ENCODE assay signal across 23 cellular contexts in genomic region chr1:99475991-99476532, GRCh38.
DNase-seq lines count a peak whose midpoint lies in the region; ATAC-seq and TF ChIP-seq lines count a peak whose summit lies in the region.
"Had no signal": no experiment of that assay in that cellular context is flagged by ENCODE, and none has a peak within 500 bp of the region (broad histone marks: within the 10 kb centered on the region; RNA-seq: fewer than 3 reads in every experiment).

No MANE protein-coding gene starts in this region.

- H2AFZ ChIP-seq in GM23338 (peak overlapping the region; percentile 77; the same call in 1 of the 2 replicates), neural cell (ENCODE audit: low read depth, low read length) (no peak overlapping the region)

- TF ChIP-seq EP300 in neural cell (conservative IDR thresholded peaks at IDR 0.05; ENCODE audit: poor library complexity, severe bottlenecking): peak; percentile 94

- no peak for ATAC-seq in GM23338
- ATAC-seq: A549; CD8-positive, alpha-beta T cell; GM12878 had no signal

- H3K4me1 Mint-ChIP-seq in GM23338: no peaks in the 10 kb centered on the region
- H3K4me1 Mint-ChIP-seq: B cell had no signal

- H3K4me3 Mint-ChIP-seq in GM23338: no peak overlapping the region
- H3K4me3 Mint-ChIP-seq: B cell; CD4-positive, alpha-beta T cell; CD8-positive, alpha-beta T cell had no signal

- H3K4me1 ChIP-seq in GM23338 (ENCODE audit: insufficient read depth) (no peaks in the 10 kb centered on the region), endocrine pancreas (ENCODE audit: control insufficient read depth, insufficient read depth, low read length) (peaks cover 9% of the 10 kb centered on the region)
- H3K4me1 ChIP-seq: A549; BLaER1 treated with 17β-estradiol and CSF1 and Interleukin-3, amounts not matched to agents 10 nM and 100 nM; Caco-2 had no signal

- H3K27me3 Mint-ChIP-seq in GM23338 (ENCODE audit: insufficient read depth, low read depth, poor library complexity): no peaks in the 10 kb centered on the region
- H3K27me3 Mint-ChIP-seq: B cell had no signal

- H3K27ac Mint-ChIP-seq in GM23338: no peak overlapping the region
- H3K27ac Mint-ChIP-seq: B cell; CD4-positive, alpha-beta T cell; CD8-positive, alpha-beta T cell had no signal

- H3K9me2 ChIP-seq in GM23338 (ENCODE audit: insufficient read depth): no peaks in the 10 kb centered on the region
- no peaks in the 10 kb centered on the region for H3K9me2 ChIP-seq in neural cell (ENCODE audit: insufficient read depth, low read length)

- H3K79me2 ChIP-seq in GM23338 (replicated peaks; ENCODE audit: insufficient read depth) (no peaks in the 10 kb centered on the region), neural cell (replicated peaks; ENCODE audit: insufficient read depth, low read length) (no peaks in the 10 kb centered on the region)

- TF ChIP-seq CTCF in GM23338 (conservative IDR thresholded peaks at IDR 0.05; ENCODE audit: low read depth in 2 of 2) (no peak), neural cell (IDR thresholded peaks at IDR 0.05; ENCODE audit: poor library complexity, severe bottlenecking) (no peak)

- no peaks in the 10 kb centered on the region; the same call in 2 of the 3 replicates for H3K36me3 Mint-ChIP-seq in GM23338 (ENCODE audit: low read depth)
- H3K36me3 Mint-ChIP-seq: CD8-positive, alpha-beta T cell had no signal

- TF ChIP-seq RAD21 in neural cell (conservative IDR thresholded peaks at IDR 0.05): peak; percentile 53

- H4K20me1 ChIP-seq in GM23338 (replicated peaks; ENCODE audit: insufficient read depth) (no peaks in the 10 kb centered on the region), neural cell (ENCODE audit: insufficient read depth) (no peaks in the 10 kb centered on the region)
- H4K20me1 ChIP-seq: BLaER1 treated with 17β-estradiol and CSF1 and Interleukin-3, amounts not matched to agents 10 nM and 100 nM had no signal

- peaks cover 7% of the 10 kb centered on the region; the same call in 1 of the 3 replicates for H3K9me3 Mint-ChIP-seq in GM23338
- H3K9me3 Mint-ChIP-seq: CD4-positive, alpha-beta T cell; CD8-positive, alpha-beta T cell had no signal

- H3K27ac ChIP-seq in GM23338 (ENCODE audit: low read depth): no peak overlapping the region
- peak overlapping the region; percentile 90 for H3K27ac ChIP-seq in neural cell (ENCODE audit: low read length)
- H3K27ac ChIP-seq: 22Rv1; A549; BLaER1 treated with 17β-estradiol and CSF1 and Interleukin-3, amounts not matched to agents 10 nM and 100 nM; C4-2B had no signal

- H3K36me3 ChIP-seq in GM23338 (ENCODE audit: insufficient read depth) (no peaks in the 10 kb centered on the region), endocrine pancreas (ENCODE audit: control insufficient read depth, insufficient read depth, low read length) (no peaks in the 10 kb centered on the region), neural cell (ENCODE audit: insufficient read depth, low read length) (no peaks in the 10 kb centered on the region)
- H3K36me3 ChIP-seq: BLaER1 treated with 17β-estradiol and CSF1 and Interleukin-3, amounts not matched to agents 10 nM and 100 nM had no signal

- H3K9me3 ChIP-seq in endocrine pancreas (ENCODE audit: control insufficient read depth, low read length): no peaks in the 10 kb centered on the region
- no peaks in the 10 kb centered on the region for H3K9me3 ChIP-seq in neural cell (ENCODE audit: low read length)
- H3K9me3 ChIP-seq: A549; BLaER1 treated with 17β-estradiol and CSF1 and Interleukin-3, amounts not matched to agents 10 nM and 100 nM; Caco-2 had no signal

- H3K4me2 ChIP-seq in GM23338: no peak overlapping the region
- peak overlapping the region; percentile 26 for H3K4me2 ChIP-seq in neural cell (ENCODE audit: low read length)
- H3K4me2 ChIP-seq: A549; BLaER1 treated with 17β-estradiol and CSF1 and Interleukin-3, amounts not matched to agents 10 nM and 100 nM had no signal

- H3K4me3 ChIP-seq in GM23338 (no peak overlapping the region), endocrine pancreas (ENCODE audit: control insufficient read depth, insufficient read depth, low read length) (peak overlapping the region; percentile 27), neural cell (ENCODE audit: low read length) (peak overlapping the region; percentile 28)
- H3K4me3 ChIP-seq: A549; BLaER1 treated with 17β-estradiol and CSF1 and Interleukin-3, amounts not matched to agents 10 nM and 100 nM; GM12878 had no signal

- DNase-seq in GM23338 (ENCODE audit: low spot score) (no peak), putamen (ENCODE audit: low spot score) (peak; percentile 18), DMS53 (lab: John Stamatoyannopoulos, UW) (no peak), NAMALWA (ENCODE audit: low spot score) (no peak), NCI-H146 (lab: John Stamatoyannopoulos, UW) (no peak)
- no peak for DNase-seq in stimulated activated naive CD4-positive, alpha-beta T cell (lab: John Stamatoyannopoulos, UW)
- DNase-seq: AML-193; Caco-2; Calu3; CD4-positive, alpha-beta T cell; CD8-positive, alpha-beta T cell; DMS79; DND-41; EL; GDM1 had no signal

- H3K27me3 ChIP-seq in GM23338 (ENCODE audit: insufficient read depth): no peaks in the 10 kb centered on the region
- no peaks in the 10 kb centered on the region for H3K27me3 ChIP-seq in endocrine pancreas (ENCODE audit: control insufficient read depth, insufficient read depth, low read length)
- H3K27me3 ChIP-seq in neural cell (ENCODE audit: insufficient read depth, low read depth, low read length): no peaks in the 10 kb centered on the region
- H3K27me3 ChIP-seq: BLaER1 treated with 17β-estradiol and CSF1 and Interleukin-3, amounts not matched to agents 10 nM and 100 nM had no signal

- no peak overlapping the region for H3K9ac ChIP-seq in endocrine pancreas (ENCODE audit: control insufficient read depth, insufficient read depth, low read length)
- H3K9ac ChIP-seq in neural cell (ENCODE audit: low read length): peak overlapping the region; percentile 28
- H3K9ac ChIP-seq: BLaER1 treated with 17β-estradiol and CSF1 and Interleukin-3, amounts not matched to agents 10 nM and 100 nM had no signal

- H3F3A ChIP-seq in GM23338 (replicated peaks; ENCODE audit: low read depth) (no peaks in the 10 kb centered on the region), neural cell (ENCODE audit: insufficient read depth, low read length, poor library complexity, severe bottlenecking) (peaks cover 4% of the 10 kb centered on the region)

TF ChIP-seq in GM23338, 12 proteins besides CTCF, POLR2A, EP300 and RAD21 (continues in another document):
- TF ChIP-seq JUNB (IDR thresholded peaks at IDR 0.05; ENCODE audit: unreplicated experiment) (no peak), EZH2phosphoT487 (IDR thresholded peaks at IDR 0.05; ENCODE audit: unreplicated experiment) (no peak), NANOG (IDR thresholded peaks at IDR 0.05; ENCODE audit: borderline replicate concordance) (no peak), ZNF331 (CRISPR knock-in tag; IDR thresholded peaks at IDR 0.05; ENCODE audit: low read depth) (no peak), ETS1 (IDR thresholded peaks at IDR 0.05) (no peak), ZNF114 (CRISPR knock-in tag; IDR thresholded peaks at IDR 0.05) (no peak), EZH2 (IDR thresholded peaks at IDR 0.05; ENCODE audit: low read depth, unreplicated experiment) (no peak)

TF ChIP-seq in neural cell, 6 proteins besides CTCF, POLR2A, EP300 and RAD21:
- TF ChIP-seq REST (IDR thresholded peaks at IDR 0.05; ENCODE audit: borderline replicate concordance): peak; percentile 80
- TF ChIP-seq EZH2 (IDR thresholded peaks at IDR 0.05; ENCODE audit: borderline replicate concordance, insufficient read depth, low read length, poor library complexity, severe bottlenecking): no peak
- peak; percentile 31 for TF ChIP-seq MXI1 (conservative IDR thresholded peaks at IDR 0.05; ENCODE audit: poor library complexity, severe bottlenecking)
- no peak for TF ChIP-seq TAF1 (IDR thresholded peaks at IDR 0.05; ENCODE audit: low read depth)
- TF ChIP-seq SMC3 (conservative IDR thresholded peaks at IDR 0.05; ENCODE audit: poor library complexity): peak; percentile 56
- peak; percentile 87 for TF ChIP-seq POLR2AphosphoS5 (IDR thresholded peaks at IDR 0.05)
